1 cellular context compared by ENCODE assay signal in genomic region chr9:127163409-127163808, GRCh38.
TF ChIP-seq lines count a peak whose summit lies in the region.

No MANE protein-coding gene starts in this region.

TF ChIP-seq in HepG2, 621 proteins besides CTCF, POLR2A, EP300 and RAD21 (continued from another document and continues in another):
- TF ChIP-seq ZBTB40 (IDR thresholded peaks at IDR 0.05) (no peak), ZBTB40 (CRISPR knock-in tag; IDR thresholded peaks at IDR 0.05) (no peak), ZNF768 (CRISPR knock-in tag; IDR thresholded peaks at IDR 0.05) (no peak), IKZF5 (CRISPR knock-in tag; IDR thresholded peaks at IDR 0.05) (peak; percentile 35; the same call in 1 of the 2 replicates), ZNF615 (CRISPR knock-in tag; IDR thresholded peaks at IDR 0.05; ENCODE audit: borderline replicate concordance) (no peak), ARID5B (CRISPR knock-in tag; IDR thresholded peaks at IDR 0.05) (peak; percentile 49), SOX5 (CRISPR knock-in tag; IDR thresholded peaks at IDR 0.05; ENCODE audit: borderline replicate concordance) (peak; percentile 26; the same call in 1 of the 2 replicates), ZNF354B (CRISPR knock-in tag; IDR thresholded peaks at IDR 0.05) (no peak), PAXIP1 (CRISPR knock-in tag; conservative IDR thresholded peaks at IDR 0.05) (peak; percentile 36; the same call in 1 of the 2 replicates), TEF (CRISPR knock-in tag; IDR thresholded peaks at IDR 0.05) (no peak), MAFF (IDR thresholded peaks at IDR 0.05; ENCODE audit: low read depth, low read length) (no peak), ETV5 (CRISPR knock-in tag; IDR thresholded peaks at IDR 0.05; ENCODE audit: borderline replicate concordance) (peak; percentile 76; the same call in 1 of the 2 replicates), ZNF20 (CRISPR knock-in tag; IDR thresholded peaks at IDR 0.05) (no peak), MTERF4 (CRISPR knock-in tag; IDR thresholded peaks at IDR 0.05) (no peak), ZBTB3 (CRISPR knock-in tag; IDR thresholded peaks at IDR 0.05; ENCODE audit: borderline replicate concordance, low read depth) (no peak), NFYB (CRISPR knock-in tag; IDR thresholded peaks at IDR 0.05) (no peak), ELF3 (CRISPR knock-in tag; IDR thresholded peaks at IDR 0.05) (peak; percentile 66), TOE1 (CRISPR knock-in tag; IDR thresholded peaks at IDR 0.05) (no peak), ZNF691 (CRISPR knock-in tag; IDR thresholded peaks at IDR 0.05; ENCODE audit: borderline replicate concordance, low read depth) (peak; percentile 76), KLF11 (CRISPR knock-in tag; IDR thresholded peaks at IDR 0.05) (no peak), SMYD3 (CRISPR knock-in tag; IDR thresholded peaks at IDR 0.05) (no peak), ZNF557 (CRISPR knock-in tag; IDR thresholded peaks at IDR 0.05) (no peak), RARA (CRISPR knock-in tag; IDR thresholded peaks at IDR 0.05) (peak; percentile 31; the same call in 1 of the 2 replicates), GLMP (CRISPR knock-in tag; IDR thresholded peaks at IDR 0.05; ENCODE audit: borderline replicate concordance) (no peak), HDAC1 (CRISPR knock-in tag; IDR thresholded peaks at IDR 0.05) (no peak), RXRB (CRISPR knock-in tag; IDR thresholded peaks at IDR 0.05; ENCODE audit: borderline replicate concordance) (peak; percentile 62; the same call in 1 of the 2 replicates), RNF2 (conservative IDR thresholded peaks at IDR 0.05; ENCODE audit: low read depth) (no peak), MED1 (CRISPR knock-in tag; IDR thresholded peaks at IDR 0.05) (0 out of 2 replicates have a peak, but pooled peaks have one; percentile 37), ZMYM2 (CRISPR knock-in tag; IDR thresholded peaks at IDR 0.05) (0 out of 2 replicates have a peak, but pooled peaks have one; percentile 33), ZNF556 (CRISPR knock-in tag; IDR thresholded peaks at IDR 0.05; ENCODE audit: borderline replicate concordance) (no peak), TSC22D2 (CRISPR knock-in tag; IDR thresholded peaks at IDR 0.05; ENCODE audit: borderline replicate concordance) (no peak), GMEB2 (CRISPR knock-in tag; IDR thresholded peaks at IDR 0.05; ENCODE audit: low read depth) (no peak), RCOR2 (CRISPR knock-in tag; IDR thresholded peaks at IDR 0.05) (peak; percentile 34; the same call in 1 of the 2 replicates)
